ENCODE assay signal across 16 cellular contexts in the genomic region with DNA sequence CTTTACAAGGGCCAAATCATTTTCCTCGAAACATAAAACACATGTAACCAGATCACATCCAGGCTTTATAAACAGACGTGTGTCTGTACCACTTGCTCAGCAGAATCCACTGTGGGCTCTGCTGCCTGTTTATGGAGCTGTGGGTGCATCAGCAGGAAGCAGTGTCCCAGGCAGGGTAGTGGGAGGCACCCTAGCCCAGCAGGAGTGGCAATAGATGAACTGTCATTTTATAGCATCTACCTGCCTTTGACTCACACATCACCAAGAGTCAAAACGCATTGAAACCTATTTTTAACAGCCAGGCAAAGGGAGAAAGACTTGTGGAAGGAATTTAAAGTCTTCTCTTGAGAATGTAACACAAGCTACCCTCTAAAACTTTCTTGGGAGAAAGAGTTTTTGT.
DNase-seq lines count a peak whose midpoint lies in the region; ATAC-seq and TF ChIP-seq lines count a peak whose summit lies in the region.
"Had no signal": no experiment of that assay in that cellular context is flagged by ENCODE, and none has a peak within 500 bp of the region (broad histone marks: within the 10 kb centered on the region; RNA-seq: fewer than 3 reads in every experiment).

No MANE protein-coding gene starts in this region.

- H4K8ac ChIP-seq in H9 (replicated peaks; ENCODE audit: insufficient read length, low read depth, low read length) (no peak overlapping the region), neuronal stem cell (ENCODE audit: low read depth, low read length) (no peak overlapping the region)

- no peaks in the 10 kb centered on the region for H3K79me2 ChIP-seq in H9 (ENCODE audit: insufficient read depth, low read length)

- H3K27ac Mint-ChIP-seq in H9 (peak overlapping the region in 1 of 3 experiments; percentile 36; a peak in 1 of 7 replicates), mesothelial cell of epicardium (peak overlapping the region; percentile 14)
- H3K27ac Mint-ChIP-seq: CD4-positive, CD25-positive, alpha-beta regulatory T cell; GM23338 had no signal

- H2AK5ac ChIP-seq in H9 (ENCODE audit: insufficient read length, low read length) (no peak overlapping the region), neuronal stem cell (ENCODE audit: low read depth, low read length) (no peak overlapping the region)

- no peak overlapping the region for H2BK20ac ChIP-seq in H9 (ENCODE audit: low read depth, low read length, poor library complexity, severe bottlenecking)

- H3K14ac ChIP-seq in H9 (ENCODE audit: insufficient read depth, low read length) (no peak overlapping the region), neuronal stem cell (ENCODE audit: low read length) (no peak overlapping the region)

- H3K36me3 ChIP-seq in neuronal stem cell (replicated peaks in 1 of 2; ENCODE audit: control insufficient read depth in 2 of 2, insufficient read depth in 2 of 2, low read length in 2 of 2) (no peaks in the 10 kb centered on the region), uterus (no peaks in the 10 kb centered on the region), spleen (no peaks in the 10 kb centered on the region)
- H3K36me3 ChIP-seq: BLaER1 treated with 17β-estradiol and CSF1 and Interleukin-3, amounts not matched to agents 10 nM and 100 nM had no signal

- H3K36me3 Mint-ChIP-seq in H9 (ENCODE audit: insufficient read depth in 1 of 3, low read depth in 3 of 3): peaks cover 7 to 23% (median 16%) of the 10 kb centered on the region in 3 experiments
- peaks cover 9% of the 10 kb centered on the region for H3K36me3 Mint-ChIP-seq in mesothelial cell of epicardium
- H3K36me3 Mint-ChIP-seq: CD4-positive, CD25-positive, alpha-beta regulatory T cell had no signal

- no peak overlapping the region for H3K23ac ChIP-seq in H9 (ENCODE audit: insufficient read length, low read depth, low read length)
- no peak overlapping the region for H3K23ac ChIP-seq in neuronal stem cell (ENCODE audit: low read depth, low read length, poor library complexity)

- no peak for ATAC-seq in HG03196 (IDR thresholded peaks at IDR 0.05; ENCODE audit: unreplicated experiment)
- ATAC-seq in HG03139 (IDR thresholded peaks at IDR 0.05; ENCODE audit: unreplicated experiment): no peak
- ATAC-seq: GM23338, HCT116 had no signal

- no peak overlapping the region for H2BK5ac ChIP-seq in H9 (ENCODE audit: insufficient read length, low read length)
- no peak overlapping the region for H2BK5ac ChIP-seq in neuronal stem cell (ENCODE audit: low read length)

- H4K91ac ChIP-seq in H9 (ENCODE audit: insufficient read length, low read depth, low read length) (no peak overlapping the region), neuronal stem cell (ENCODE audit: low read depth, low read length, poor library complexity) (no peak overlapping the region)

- no peak overlapping the region for H4K5ac ChIP-seq in H9 (ENCODE audit: insufficient read length, low read depth, low read length)

- no peak overlapping the region for H3K4me3 ChIP-seq in neuronal stem cell (ENCODE audit: low read length in 2 of 2)
- H3K4me3 ChIP-seq in uterus: no peak overlapping the region
- H3K4me3 ChIP-seq in spleen: no peak overlapping the region
- H3K4me3 ChIP-seq: BLaER1 treated with 17β-estradiol and CSF1 and Interleukin-3, amounts not matched to agents 10 nM and 100 nM; GM23338 had no signal

- TF ChIP-seq POLR2A in uterus (IDR thresholded peaks at IDR 0.05): no peak
- TF ChIP-seq POLR2A in spleen (IDR thresholded peaks at IDR 0.05): no peak

- no peak overlapping the region for H2BK120ac ChIP-seq in H9 (ENCODE audit: low read depth, low read length, poor library complexity, severe bottlenecking)
- no peak overlapping the region for H2BK120ac ChIP-seq in neuronal stem cell (ENCODE audit: low read depth, low read length)

- H2BK12ac ChIP-seq in H9 (ENCODE audit: insufficient read length, low read depth, low read length) (no peak overlapping the region), neuronal stem cell (ENCODE audit: low read length) (no peak overlapping the region)

- H3K9me3 Mint-ChIP-seq in H9: peaks cover 11 to 16% of the 10 kb centered on the region in 2 experiments; a peak in 4 of 5 replicates
- H3K9me3 Mint-ChIP-seq in mesothelial cell of epicardium: peaks cover 4% of the 10 kb centered on the region

- no peak overlapping the region for H3K4ac ChIP-seq in H9 (ENCODE audit: low read depth, low read length)
- H3K4ac ChIP-seq in neuronal stem cell (ENCODE audit: low read length): no peak overlapping the region

- H3K4me1 Mint-ChIP-seq in H9 (peaks cover 12 to 15% of the 10 kb centered on the region in 2 experiments), mesothelial cell of epicardium (peaks cover 20% of the 10 kb centered on the region)
- H3K4me1 Mint-ChIP-seq: CD4-positive, CD25-positive, alpha-beta regulatory T cell had no signal

- H3K4me2 ChIP-seq in H9 (ENCODE audit: insufficient read depth, insufficient read length, low read length) (no peak overlapping the region), neuronal stem cell (ENCODE audit: insufficient read depth, low read length, poor library complexity, severe bottlenecking) (no peak overlapping the region)
- H3K4me2 ChIP-seq: BLaER1 treated with 17β-estradiol and CSF1 and Interleukin-3, amounts not matched to agents 10 nM and 100 nM; GM23338 had no signal

- H3K23me2 ChIP-seq in H9 (ENCODE audit: insufficient read length, low read depth, low read length, poor library complexity, severe bottlenecking): no peaks in the 10 kb centered on the region

- no peak overlapping the region for H2AFZ ChIP-seq in H9 (ENCODE audit: low read length)
- H2AFZ ChIP-seq in neuronal stem cell (ENCODE audit: low read length): no peak overlapping the region

- H3K9me3 ChIP-seq in H9 (ENCODE audit: control insufficient read depth, low read depth, low read length) (peaks cover 20% of the 10 kb centered on the region), neuronal stem cell (replicated peaks in 1 of 2; ENCODE audit: control insufficient read depth in 2 of 2, insufficient read depth in 1 of 2, low read depth in 1 of 2, low read length in 2 of 2) (peaks cover 3 to 20% of the 10 kb centered on the region in 2 donors), uterus (no peaks in the 10 kb centered on the region), spleen (peaks cover 0 to 16% (median 0%) of the 10 kb centered on the region in 8 donors)

- H3K9ac ChIP-seq in H9 (ENCODE audit: extremely low read depth, insufficient read length, low read length) (no peak overlapping the region), neuronal stem cell (ENCODE audit: low read depth, low read length, poor library complexity) (no peak overlapping the region)
- H3K9ac ChIP-seq: BLaER1 treated with 17β-estradiol and CSF1 and Interleukin-3, amounts not matched to agents 10 nM and 100 nM had no signal

- H2BK15ac ChIP-seq in H9 (ENCODE audit: low read depth, low read length) (no peak overlapping the region), neuronal stem cell (ENCODE audit: low read length) (no peak overlapping the region)

- intact Hi-C loops in uterus (cut with DNase I; ENCODE audit: low total_unique reads): no loop called here
- intact Hi-C loops in spleen (cut with DNase I; ENCODE audit: low total_unique reads): no loop called here

- H3K18ac ChIP-seq in H9 (ENCODE audit: insufficient read length, low read depth, low read length) (peak overlapping the region; percentile 48), neuronal stem cell (ENCODE audit: low read length) (peak overlapping the region; percentile 1)

- DNase-seq in H9 (no peak), brain pericyte (ENCODE audit: low read depth, low spot score) (peak; percentile 6), mesothelial cell of epicardium (ENCODE audit: low spot score in 2 of 2, unreplicated experiment in 2 of 2) (no peak), neuronal stem cell (ENCODE audit: low spot score) (no peak), uterus (no peak), spleen (no peak)
- DNase-seq: 8988T; CD4-positive, CD25-positive, alpha-beta regulatory T cell; DMS53; GF-D8; IMR-90 had no signal

- no peaks in the 10 kb centered on the region for H3K27me3 Mint-ChIP-seq in H9 (ENCODE audit: low read depth)
- H3K27me3 Mint-ChIP-seq in mesothelial cell of epicardium (ENCODE audit: low read depth): no peaks in the 10 kb centered on the region
- H3K27me3 Mint-ChIP-seq: CD4-positive, CD25-positive, alpha-beta regulatory T cell had no signal

- no peaks in the 10 kb centered on the region for H3K79me1 ChIP-seq in H9 (ENCODE audit: insufficient read depth, low read depth, low read length, poor library complexity, severe bottlenecking)
- H3K79me1 ChIP-seq in neuronal stem cell (ENCODE audit: low read depth, low read length): no peaks in the 10 kb centered on the region

- no CpG with 5 or more reads among the region's 3 CpGs for WGBS in H9 (ENCODE audit: extremely low coverage, insufficient read length, low lambda C conversion rate)
- no CpG with 5 or more reads among the region's 3 CpGs for WGBS in neuronal stem cell (ENCODE audit: extremely low coverage in 2 of 2, insufficient read length in 2 of 2, insufficient replicate concordance in 1 of 2), 2 donors
- 60 to 77% (median 70%) methylated on average over 3 of the region's 3 CpGs for WGBS in spleen, 5 donors

- H3K27me3 ChIP-seq in H9 (ENCODE audit: insufficient read depth, low read length): no peaks in the 10 kb centered on the region
- H3K27me3 ChIP-seq in neuronal stem cell (ENCODE audit: control insufficient read depth in 3 of 3, insufficient read depth in 3 of 3, low read depth in 1 of 3, low read length in 3 of 3): no peaks in the 10 kb centered on the region
- no peaks in the 10 kb centered on the region for H3K27me3 ChIP-seq in uterus
- no peaks in the 10 kb centered on the region for H3K27me3 ChIP-seq in spleen (replicated peaks in 1 of 7)
- H3K27me3 ChIP-seq: BLaER1 treated with 17β-estradiol and CSF1 and Interleukin-3, amounts not matched to agents 10 nM and 100 nM had no signal

- H3K4me1 ChIP-seq in H9 (ENCODE audit: insufficient read depth, low read length): no peaks in the 10 kb centered on the region; the same call in 1 of the 2 replicates
- H3K4me1 ChIP-seq in neuronal stem cell (ENCODE audit: control insufficient read depth in 2 of 2, insufficient read depth in 1 of 2, low read depth in 1 of 2, low read length in 2 of 2): peaks cover 0 to 11% of the 10 kb centered on the region in 2 donors
- H3K4me1 ChIP-seq in uterus: no peaks in the 10 kb centered on the region
- no peaks in the 10 kb centered on the region for H3K4me1 ChIP-seq in spleen
- H3K4me1 ChIP-seq: BLaER1 treated with 17β-estradiol and CSF1 and Interleukin-3, amounts not matched to agents 10 nM and 100 nM had no signal

- H3K4me3 Mint-ChIP-seq in H9: no peak overlapping the region
- H3K4me3 Mint-ChIP-seq in mesothelial cell of epicardium: no peak overlapping the region
- H3K4me3 Mint-ChIP-seq: CD4-positive, CD25-positive, alpha-beta regulatory T cell; GM23338 had no signal

- no peak overlapping the region for H3T11ph ChIP-seq in H9 (ENCODE audit: low read length)

- no peak for TF ChIP-seq CTCF in H9 (conservative IDR thresholded peaks at IDR 0.05)
- TF ChIP-seq CTCF in mesothelial cell of epicardium (IDR thresholded peaks at IDR 0.05; ENCODE audit: unreplicated experiment): no peak
- TF ChIP-seq CTCF in uterus (IDR thresholded peaks at IDR 0.05): no peak
- no peak for TF ChIP-seq CTCF in spleen (IDR thresholded peaks at IDR 0.05 in 8 of 11, conservative IDR thresholded peaks at IDR 0.05 in 3 of 11)

- H4K20me1 ChIP-seq in H9 (ENCODE audit: control insufficient read depth, insufficient read depth, insufficient read length): no peaks in the 10 kb centered on the region
- H4K20me1 ChIP-seq: BLaER1 treated with 17β-estradiol and CSF1 and Interleukin-3, amounts not matched to agents 10 nM and 100 nM had no signal

- H3K27ac ChIP-seq in H9 (ENCODE audit: insufficient read length, low read depth, low read length): no peak overlapping the region
- H3K27ac ChIP-seq in neuronal stem cell (replicated peaks; ENCODE audit: low read length): peak overlapping the region; percentile 78
- H3K27ac ChIP-seq in uterus: no peak overlapping the region
- no peak overlapping the region for H3K27ac ChIP-seq in spleen
- H3K27ac ChIP-seq: BLaER1 treated with 17β-estradiol and CSF1 and Interleukin-3, amounts not matched to agents 10 nM and 100 nM had no signal

- H3K56ac ChIP-seq in H9 (ENCODE audit: insufficient read length, low read depth, low read length): no peak overlapping the region
